Comparison of ENCODE assay signal across 15 cellular contexts in the genomic region with DNA sequence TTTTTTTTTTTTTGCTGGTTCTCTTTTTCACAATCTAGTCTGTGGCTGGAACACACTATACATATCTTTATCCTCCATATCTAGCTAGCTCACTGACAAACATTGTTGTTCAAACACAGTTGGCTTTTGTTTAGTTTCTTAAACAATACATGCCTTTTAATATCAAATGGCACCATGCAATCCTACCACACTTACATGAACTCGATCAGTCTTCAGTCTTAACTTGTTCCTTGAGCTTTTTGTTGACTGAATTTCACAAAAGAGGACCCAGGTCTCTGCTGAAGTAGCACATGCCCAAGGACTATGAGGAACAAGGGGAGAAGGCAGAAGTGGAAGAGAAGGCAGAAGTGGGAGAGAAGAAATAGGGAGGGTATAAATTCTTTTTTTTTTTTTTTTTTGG. TPM values are rescaled to one million over a fixed set of nuclear protein-coding genes. Genes with fewer than 3 reads are reported as not detected.
A peak's percentile ranks its signal among the peaks of the same experiment; 100 is the strongest.
DNase-seq lines count a peak whose midpoint lies in the region; ATAC-seq, FAIRE-seq and TF ChIP-seq lines count a peak whose summit lies in the region.
"Had no signal": no experiment of that assay in that cellular context is flagged by ENCODE, and none has a peak within 500 bp of the region (broad histone marks: within the 10 kb centered on the region; RNA-seq: fewer than 3 reads in every experiment).

No MANE protein-coding gene starts in this region.

- peaks cover 55% of the 10 kb centered on the region for H3K36me3 Mint-ChIP-seq in activated B cell treated with CpG ODN at 0.5 μM for 24 hours (ENCODE audit: low read depth)

- peaks cover 96% of the 10 kb centered on the region for H3K79me2 ChIP-seq in HepG2 (ENCODE audit: insufficient read depth, low read length)

- ATAC-seq in left ventricle myocardium superior (peak; percentile 24), activated B cell treated with CpG ODN at 0.5 μM for 24 hours (ENCODE audit: low read depth) (no peak), HepG2 (no peak)

- H3K36me3 ChIP-seq in right atrium auricular region (no peaks in the 10 kb centered on the region), HepG2 (replicated peaks in 1 of 2; ENCODE audit: control insufficient read depth in 1 of 2, insufficient read depth in 2 of 2, low read length in 2 of 2) (peaks cover 11 to 84% of the 10 kb centered on the region in 2 experiments), tibial nerve (no peaks in the 10 kb centered on the region), MG63 (peaks cover 7% of the 10 kb centered on the region)

- H3K4me2 ChIP-seq in HepG2 (ENCODE audit: low read depth, low read length), result no peak overlapping the region
- H3K4me2 ChIP-seq: BLaER1 had no signal

- no peak for TF ChIP-seq POLR2A in HepG2 (IDR thresholded peaks at IDR 0.05; ENCODE audit: insufficient read depth in 1 of 2, low read depth in 2 of 2, low read length in 2 of 2)
- no peak for TF ChIP-seq POLR2A in tibial nerve (IDR thresholded peaks at IDR 0.05)

- H3K9ac ChIP-seq in HepG2 (ENCODE audit: insufficient read depth, low read depth, low read length), result no peak overlapping the region
- H3K9ac ChIP-seq: BLaER1 had no signal

- no peak overlapping the region for H2AFZ ChIP-seq in HepG2 (ENCODE audit: low read length)

- H3K27ac Mint-ChIP-seq in activated B cell treated with CpG ODN at 0.5 μM for 24 hours, result peak overlapping the region; percentile 59

- no peak for TF ChIP-seq EP300 in HepG2 (IDR thresholded peaks at IDR 0.05; ENCODE audit: low read depth in 2 of 2, low read length in 2 of 2)
- TF ChIP-seq EP300 in HepG2 (CRISPR knock-in tag; IDR thresholded peaks at IDR 0.05; ENCODE audit: borderline replicate concordance), result no peak
- TF ChIP-seq EP300 in tibial nerve (IDR thresholded peaks at IDR 0.05), result peak in 1 of 2 donors; percentile 59

- POLR2A ChIA-PET in activated B cell treated with CpG ODN at 0.5 μM for 24 hours (lab: Charles Lee), result no interaction called here
- POLR2A ChIA-PET in HepG2 (lab: Yijun Ruan, JAX), result no interaction called here

- no peak overlapping the region for H3K4me3 Mint-ChIP-seq in activated B cell treated with CpG ODN at 0.5 μM for 24 hours

- WGBS in HepG2 (ENCODE audit: low lambda C conversion rate), result 0% methylated on average over 1 of the region's 1 CpG
- WGBS in tibial nerve, 2 donors, result 0% methylated on average over 1 of the region's 1 CpG

- peaks cover 0 to 28% of the 10 kb centered on the region in 2 donors for H3K4me1 ChIP-seq in right atrium auricular region
- peaks cover 66% of the 10 kb centered on the region for H3K4me1 ChIP-seq in HepG2 (ENCODE audit: insufficient read depth, low read length)
- H3K4me1 ChIP-seq in tibial nerve, result peaks cover 0 to 55% (median 29%) of the 10 kb centered on the region in 4 donors

- no peak for TF ChIP-seq CTCF in right atrium auricular region (IDR thresholded peaks at IDR 0.05)
- no peak for TF ChIP-seq CTCF in activated B cell treated with CpG ODN at 0.5 μM for 24 hours (IDR thresholded peaks at IDR 0.05)
- no peak for TF ChIP-seq CTCF in HepG2 (CRISPR knock-in tag; IDR thresholded peaks at IDR 0.05)
- TF ChIP-seq CTCF in tibial nerve (IDR thresholded peaks at IDR 0.05), result no peak

- CTCF ChIA-PET in activated B cell treated with CpG ODN at 0.5 μM for 24 hours (lab: Charles Lee) (no interaction called here), HepG2 (lab: Yijun Ruan, JAX; ENCODE audit: low intra/inter-chr PET ratio, low total read pairs) (no interaction called here)

- H3K27me3 ChIP-seq in right atrium auricular region, result no peaks in the 10 kb centered on the region
- no peaks in the 10 kb centered on the region for H3K27me3 ChIP-seq in HepG2 (ENCODE audit: control insufficient read depth in 1 of 2, insufficient read depth in 2 of 2, low read length in 2 of 2)
- no peaks in the 10 kb centered on the region for H3K27me3 ChIP-seq in tibial nerve
- H3K27me3 ChIP-seq in MG63, result no peaks in the 10 kb centered on the region
- H3K27me3 ChIP-seq: BLaER1 had no signal

- no TSS peak for BruUV-seq in HepG2 (replicated peaks; lab: Mats Ljungman, UMichigan)

- TF ChIP-seq RAD21 in HepG2 (CRISPR knock-in tag; IDR thresholded peaks at IDR 0.05), result no peak

- H3K27ac ChIP-seq in right atrium auricular region (no peak overlapping the region), HepG2 (ENCODE audit: extremely low read length, insufficient read depth, low read length) (no peak overlapping the region), tibial nerve (peak overlapping the region in 3 of 4 donors; percentile 7 to 83 (median 74))
- H3K27ac ChIP-seq: BLaER1 had no signal

- in situ Hi-C loops in HepG2 (cut with HindIII; ENCODE audit: extremely low pct_ligation_motif_present, low pct_unique_long_range_greater_than_20kb), result no loop called here

- peaks cover 72% of the 10 kb centered on the region for H3K4me1 Mint-ChIP-seq in activated B cell treated with CpG ODN at 0.5 μM for 24 hours

- intact Hi-C loops in left ventricle myocardium superior (cut with micrococcal nuclease) (no loop called here), activated B cell treated with CpG ODN at 0.5 μM for 24 hours (cut with micrococcal nuclease) (no loop called here), HepG2 (cut with micrococcal nuclease; ENCODE audit: unreplicated experiment) (no loop called here)

- DNase-seq in left ventricle myocardium superior (no peak), right atrium auricular region (ENCODE audit: low spot score) (no peak), activated B cell treated with CpG ODN at 0.5 μM for 24 hours (no peak), HepG2 (ENCODE audit: low spot score) (no peak), tibial nerve (ENCODE audit: low spot score in 2 of 2) (no peak), MG63 (no peak), NCI-H524 (lab: John Stamatoyannopoulos, UW) (no peak), NCI-H510A (lab: John Stamatoyannopoulos, UW) (no peak)
- DNase-seq: activated CD4-positive, alpha-beta T cell treated with anti-CD3 and anti-CD28 coated beads for 1 hour; GDM1; NCI-H524 treated with DMSO at 0.1 percent for 48 hours; Right ventricle myocardium superior; stimulated activated CD4-positive, alpha-beta T cell treated with anti-CD3 and anti-CD28 coated beads, Interleukin-2, amount 100 ng/mL, for 24 hours had no signal

- peaks cover 2% of the 10 kb centered on the region for H3K9me3 Mint-ChIP-seq in activated B cell treated with CpG ODN at 0.5 μM for 24 hours

- no peak for FAIRE-seq in HepG2 (lab: Jason Lieb, UNC)
- FAIRE-seq: colon had no signal

- H3K27me3 Mint-ChIP-seq in activated B cell treated with CpG ODN at 0.5 μM for 24 hours, result no peaks in the 10 kb centered on the region

- H4K20me1 ChIP-seq in HepG2 (ENCODE audit: insufficient read depth, low read length), result peaks cover 96% of the 10 kb centered on the region

- H3K4me3 ChIP-seq in right atrium auricular region (no peak overlapping the region), HepG2 (replicated peaks in 1 of 3; ENCODE audit: insufficient read depth in 1 of 3, low read depth in 2 of 3, low read length in 3 of 3) (no peak overlapping the region), tibial nerve (no peak overlapping the region), MG63 (no peak overlapping the region)
- H3K4me3 ChIP-seq: BLaER1 had no signal

- H3K9me3 ChIP-seq in right atrium auricular region (no peaks in the 10 kb centered on the region), HepG2 (ENCODE audit: low read length) (no peaks in the 10 kb centered on the region), tibial nerve (no peaks in the 10 kb centered on the region), MG63 (no peaks in the 10 kb centered on the region)

TF ChIP-seq in HepG2, 621 proteins besides CTCF, POLR2A, EP300 and RAD21 (continues in another document):
- no peak for TF ChIP-seq PAX8 (CRISPR knock-in tag; IDR thresholded peaks at IDR 0.05; ENCODE audit: borderline replicate concordance)
- TF ChIP-seq ZNF746 (CRISPR knock-in tag; IDR thresholded peaks at IDR 0.05), result no peak
- TF ChIP-seq SOX13 (IDR thresholded peaks at IDR 0.05), result no peak
- peak in 1 of 2 experiments; percentile 15; a peak in 1 of 4 replicates for TF ChIP-seq SOX13 (CRISPR knock-in tag; conservative IDR thresholded peaks at IDR 0.05 in 1 of 2, IDR thresholded peaks at IDR 0.05 in 1 of 2)
- no peak for TF ChIP-seq SCMH1 (CRISPR knock-in tag; IDR thresholded peaks at IDR 0.05; ENCODE audit: borderline replicate concordance)

RNA-seq across cellular contexts. Expression of a gene that starts 25.5 kb away (rescaled TPM):
- 75.9 TPM for total RNA-seq in left ventricle myocardium superior
- total RNA-seq in right atrium auricular region, result 10 to 100 TPM; 72.8 to 80.7 TPM
- 182 and 191 TPM in 2 replicates for total RNA-seq in activated B cell treated with CpG ODN at 0.5 μM for 24 hours
- total RNA-seq in HepG2 (2016; rRNA removed; fragmentation: Illumina TruSeq; extraction: Trizol), result 265 and 365 TPM in 2 replicates
- 106 and 111 TPM in 2 replicates for total RNA-seq in HepG2 (2016; cell fraction: cytosol; rRNA removed; fragmentation: Illumina TruSeq; extraction: Trizol; ENCODE audit: low read depth)
- 253 and 367 TPM in 2 replicates for total RNA-seq in HepG2 (2016; cell fraction: insoluble cytoplasmic fraction; rRNA removed; fragmentation: Illumina TruSeq; extraction: Trizol)
- 267 and 271 TPM in 2 replicates for total RNA-seq in HepG2 (2016; cell fraction: membrane; rRNA removed; fragmentation: Illumina TruSeq; extraction: Trizol)
- 271 and 302 TPM in 2 replicates for total RNA-seq in HepG2 (2016; cell fraction: nucleus; rRNA removed; fragmentation: Illumina TruSeq; extraction: Trizol)
- polyA plus RNA-seq in HepG2 (2011; rRNA removed), result 2,108 and 2,761 TPM in 2 replicates
- 1,026 and 1,553 TPM in 2 replicates for polyA plus RNA-seq in HepG2 (2011; cell fraction: cytosol; rRNA removed)
- polyA plus RNA-seq in HepG2 (2011; cell fraction: nucleus; rRNA removed), result 209 and 224 TPM in 2 replicates
- 787 and 938 TPM in 2 replicates for polyA plus RNA-seq in HepG2 (2012)
- polyA plus RNA-seq in HepG2 (2016; cell fraction: cytosol; fragmentation: Illumina TruSeq; extraction: Trizol; ENCODE audit: low read depth), result 159 and 182 TPM in 2 replicates
- polyA plus RNA-seq in HepG2 (2016; cell fraction: insoluble cytoplasmic fraction; fragmentation: Illumina TruSeq; extraction: Trizol; ENCODE audit: low read depth), result 316 and 330 TPM in 2 replicates
- polyA plus RNA-seq in HepG2 (2016; cell fraction: membrane; fragmentation: Illumina TruSeq; extraction: Trizol; ENCODE audit: low read depth), result 230 and 256 TPM in 2 replicates
- polyA plus RNA-seq in HepG2 (2016; cell fraction: nucleus; fragmentation: Illumina TruSeq; extraction: Trizol; ENCODE audit: insufficient read depth, low read depth), result 368 and 391 TPM in 2 replicates
- 117 and 454 TPM in 2 replicates for polyA minus RNA-seq in HepG2 (2011; rRNA and poly(A)+ RNA removed; ENCODE audit: low replicate concordance)
- 1,086 and 1,277 TPM in 2 replicates for polyA minus RNA-seq in HepG2 (2011; cell fraction: cytosol; rRNA and poly(A)+ RNA removed)
- polyA minus RNA-seq in HepG2 (2011; cell fraction: nucleus; rRNA and poly(A)+ RNA removed), result 441 and 760 TPM in 2 replicates
- total RNA-seq in tibial nerve, result 100 to 1,000 TPM; 145 to 196 (median 181) TPM
- total RNA-seq in MG63 (2014; rRNA removed; shearing (Covaris generic); ENCODE audit: low replicate concordance), result 70.8 and 112 TPM in 2 replicates

Comparison
In these comparisons a context has a peak if more than half of its experiments do, and no peak if none do; other contexts are left out.
1. H3K27ac ChIP-seq: peak in tibial nerve (3 of 4); none in right atrium auricular region (0 of 2) and HepG2 (single experiment).